ENCODE assay signal across 25 cellular contexts in the genomic region with DNA sequence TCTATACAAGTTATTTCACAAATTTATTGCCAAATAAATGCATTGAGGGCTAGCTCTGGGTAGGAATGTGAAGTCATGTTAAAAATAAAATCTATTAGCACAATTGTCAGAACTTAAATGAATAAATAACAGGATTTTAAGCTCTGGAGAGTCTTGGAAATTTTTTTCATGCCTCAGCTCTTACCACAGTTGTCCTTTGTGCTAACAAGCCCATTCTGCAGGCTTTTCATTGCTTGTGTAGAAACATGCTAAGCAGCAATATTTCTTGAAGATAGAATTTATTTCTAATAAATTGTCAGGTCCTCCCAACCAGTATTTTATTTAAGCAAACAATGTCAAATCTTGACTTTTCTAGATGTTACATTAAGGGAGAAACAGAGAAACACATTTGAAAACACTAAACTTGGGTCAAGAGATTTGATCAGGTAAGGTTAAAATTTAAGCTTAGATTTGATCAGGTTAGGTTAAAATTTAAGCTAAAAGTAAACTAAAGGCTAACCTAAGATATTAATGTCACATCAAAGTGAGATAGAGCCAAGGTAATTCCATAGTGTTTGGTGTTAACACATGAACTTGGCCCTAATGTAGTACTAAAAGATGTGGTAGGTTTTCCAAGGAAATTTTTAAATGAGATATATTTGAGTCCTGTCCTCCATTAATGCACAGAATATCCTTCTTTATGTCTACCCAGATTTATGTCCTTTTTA.
"Had no signal": no experiment of that assay in that cellular context is flagged by ENCODE, and none has a peak within 500 bp of the region (broad histone marks: within the 10 kb centered on the region; RNA-seq: fewer than 3 reads in every experiment).

No MANE protein-coding gene starts in this region.

- ATAC-seq: heart right ventricle; left lung; natural killer cell; sciatic nerve; stimulated activated effector memory CD8-positive, alpha-beta T cell treated with anti-CD3 and anti-CD28 coated beads, Interleukin-12 subunit alpha, Interleukin-12 subunit beta, amount 100 ng/mL, for 72 hours; upper lobe of right lung had no signal

- H3K4me1 ChIP-seq: heart right ventricle, left lung, right atrium auricular region, spleen, suprapubic skin, tibial artery, upper lobe of right lung had no signal

- DNase-seq: heart right ventricle; islet precursor cell; left lung; mesendoderm; naive B cell; natural killer cell; nephron progenitor cell; occipital lobe; spleen; stimulated activated CD4-positive, alpha-beta T cell treated with anti-CD3 and anti-CD28 coated beads, Interleukin-4, amount 100 ng/mL, for 24 hours; stimulated activated naive CD4-positive, alpha-beta T cell; tibial artery; trophoblast cell; upper lobe of right lung had no signal

- H3K4me3 ChIP-seq: heart right ventricle, hepatocyte, left lung, lung, neural progenitor cell, right atrium auricular region, skin epidermis, spleen, suprapubic skin, thoracic aorta, tibial artery, upper lobe of right lung had no signal

- H3K36me3 ChIP-seq: heart right ventricle, left lung, neural progenitor cell, neutrophil, right atrium auricular region, spleen, suprapubic skin, thoracic aorta, tibial artery, upper lobe of right lung had no signal

- H3K27me3 ChIP-seq: heart right ventricle, hepatocyte, left lung, neural progenitor cell, neutrophil, right atrium auricular region, spleen, suprapubic skin, tibial artery, upper lobe of right lung had no signal

- H3K27ac ChIP-seq: heart right ventricle, hepatocyte, left lung, neural progenitor cell, neutrophil, right atrium auricular region, skin epidermis, spleen, suprapubic skin, thoracic aorta, tibial artery, upper lobe of right lung had no signal

- H3K9me3 ChIP-seq: left lung, neutrophil, right atrium auricular region, suprapubic skin, thoracic aorta, tibial artery, upper lobe of right lung had no signal

- FAIRE-seq: urothelium cell line had no signal
